ENCODE assay signal across 8 cellular contexts in the genomic region with DNA sequence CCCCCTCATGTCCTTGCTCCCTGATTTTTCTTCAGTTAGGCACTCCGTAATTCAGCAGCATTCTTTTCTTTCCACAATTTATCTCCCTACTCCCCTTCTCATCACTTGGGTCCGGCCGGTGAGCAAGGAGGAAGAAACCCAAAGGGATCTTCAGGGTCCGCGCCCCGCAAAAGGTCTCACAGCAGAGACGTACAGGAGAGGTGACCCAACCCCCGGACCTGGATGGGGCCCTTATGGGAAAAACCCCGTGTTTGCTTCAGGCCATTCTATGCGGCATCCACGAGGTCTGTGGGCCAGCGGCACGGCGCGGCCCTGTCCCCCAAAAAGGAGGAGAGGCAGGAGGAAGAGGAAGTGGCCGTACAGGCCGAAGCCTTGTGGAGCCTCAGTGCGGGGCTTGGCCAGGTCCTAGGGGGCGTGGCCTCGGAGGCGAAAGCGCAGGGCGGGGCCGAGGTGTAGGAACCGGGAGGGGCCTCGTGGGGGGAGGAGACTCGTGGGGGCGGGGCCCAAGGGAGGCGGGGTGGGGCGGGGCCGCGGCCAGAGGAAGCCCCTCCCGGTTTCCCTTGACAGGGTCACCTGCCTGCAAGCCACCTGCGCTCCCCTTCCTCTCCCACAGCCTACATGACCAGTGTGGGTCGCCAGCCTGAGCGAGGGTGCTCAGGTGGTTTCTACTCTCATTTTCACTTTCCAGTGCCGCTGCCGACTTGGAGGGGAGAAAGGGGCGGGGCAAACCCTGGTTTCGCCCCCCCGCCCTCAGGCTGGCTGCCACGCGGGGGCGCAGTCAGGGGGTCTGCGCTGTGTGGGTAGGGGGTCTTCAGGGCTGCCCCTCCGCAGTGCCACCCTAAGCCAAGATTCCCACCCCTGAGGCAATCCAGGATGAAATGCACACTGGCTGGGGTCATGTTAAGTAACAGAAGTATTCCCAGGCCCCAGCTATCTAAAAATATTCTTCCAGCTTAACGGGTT.
DNase-seq lines count a peak whose midpoint lies in the region; ATAC-seq and TF ChIP-seq lines count a peak whose summit lies in the region.

No MANE protein-coding gene starts in this region.

- no peaks in the 10 kb centered on the region for H4K20me1 ChIP-seq in GM23338 (replicated peaks; ENCODE audit: insufficient read depth)

- H3K27me3 ChIP-seq in GM23338 (ENCODE audit: insufficient read depth) (no peaks in the 10 kb centered on the region), left ventricle myocardium inferior (ENCODE audit: low read depth) (no peaks in the 10 kb centered on the region)

- H3K4me2 ChIP-seq in GM23338 = peak overlapping the region; percentile 94

- H3K9me3 ChIP-seq in left ventricle myocardium inferior (replicated peaks) = no peaks in the 10 kb centered on the region

- H3K27me3 Mint-ChIP-seq in GM23338 (ENCODE audit: insufficient read depth, low read depth, poor library complexity) (peaks cover 7% of the 10 kb centered on the region), progenitor cell of endocrine pancreas (no peaks in the 10 kb centered on the region)

- no peaks in the 10 kb centered on the region for H3K79me2 ChIP-seq in GM23338 (replicated peaks; ENCODE audit: insufficient read depth)

- TF ChIP-seq CTCF in GM23338 (conservative IDR thresholded peaks at IDR 0.05; ENCODE audit: low read depth in 2 of 2) (peak; percentile 68 to 75), left ventricle myocardium inferior (IDR thresholded peaks at IDR 0.05; ENCODE audit: borderline replicate concordance) (peak; percentile 62), progenitor cell of endocrine pancreas (IDR thresholded peaks at IDR 0.05; ENCODE audit: unreplicated experiment) (peak; percentile 49)

- no peaks in the 10 kb centered on the region for H3K9me2 ChIP-seq in GM23338 (ENCODE audit: insufficient read depth)

- 0 out of 2 replicates have a peak, but pooled peaks cover 3% of the 10 kb centered on the region for H3F3A ChIP-seq in GM23338 (replicated peaks; ENCODE audit: low read depth)

- H3K4me1 Mint-ChIP-seq in GM23338 = peaks cover 2% of the 10 kb centered on the region; the same call in 2 of the 3 replicates
- H3K4me1 Mint-ChIP-seq in progenitor cell of endocrine pancreas (ENCODE audit: low read depth) = peaks cover 3% of the 10 kb centered on the region

- H3K4me3 ChIP-seq in GM23338 = peak overlapping the region; percentile 92
- H3K4me3 ChIP-seq in left ventricle myocardium inferior = peak overlapping the region; percentile 76

- ATAC-seq in GM23338 = peak; percentile 97

- H3K27ac Mint-ChIP-seq in GM23338 (peak overlapping the region; percentile 79), progenitor cell of endocrine pancreas (peak overlapping the region; percentile 77)

- peak overlapping the region; percentile 100 for H2AFZ ChIP-seq in GM23338

- peak overlapping the region; percentile 72; the same call in 1 of the 2 replicates for H3K27ac ChIP-seq in GM23338 (ENCODE audit: low read depth)
- peak overlapping the region; percentile 88 for H3K27ac ChIP-seq in left ventricle myocardium inferior (replicated peaks)

- intact Hi-C loops in left ventricle myocardium inferior (cut with micrococcal nuclease) = no loop called here

- H3K36me3 Mint-ChIP-seq in GM23338 (ENCODE audit: low read depth) (no peaks in the 10 kb centered on the region), progenitor cell of endocrine pancreas (ENCODE audit: insufficient read depth) (no peaks in the 10 kb centered on the region)

- H3K4me3 Mint-ChIP-seq in GM23338 (peak overlapping the region; percentile 82), progenitor cell of endocrine pancreas (ENCODE audit: low read depth) (peak overlapping the region; percentile 81)

- DNase-seq in GDM1 (lab: John Stamatoyannopoulos, UW) = peak; percentile 83
- peak; percentile 98 for DNase-seq in GM23338 (ENCODE audit: low spot score)
- peak; percentile 76 for DNase-seq in LHCN-M2 (ENCODE audit: low read depth)
- peak; percentile 87 for DNase-seq in SW480 (ENCODE audit: low spot score)
- DNase-seq in amniotic epithelial cell (ENCODE audit: low read depth) = peak; percentile 82
- peak; percentile 95 for DNase-seq in left ventricle myocardium inferior
- peak; percentile 87 for DNase-seq in progenitor cell of endocrine pancreas (ENCODE audit: low spot score, unreplicated experiment)
- DNase-seq in ureter (ENCODE audit: low spot score) = peak; percentile 96

- no peaks in the 10 kb centered on the region for H3K36me3 ChIP-seq in GM23338 (ENCODE audit: insufficient read depth)
- H3K36me3 ChIP-seq in left ventricle myocardium inferior = no peaks in the 10 kb centered on the region

- H3K9me3 Mint-ChIP-seq in GM23338 (no peaks in the 10 kb centered on the region), progenitor cell of endocrine pancreas (ENCODE audit: low read depth) (peaks cover 3% of the 10 kb centered on the region)

- no peaks in the 10 kb centered on the region for H3K4me1 ChIP-seq in GM23338 (ENCODE audit: insufficient read depth)
- H3K4me1 ChIP-seq in left ventricle myocardium inferior = peaks cover 17% of the 10 kb centered on the region

TF ChIP-seq in GM23338, 12 proteins besides CTCF, POLR2A, EP300 and RAD21:
- TF ChIP-seq POLR2AphosphoS5 (IDR thresholded peaks at IDR 0.05; ENCODE audit: low read depth) (peak; percentile 98), ZNF114 (CRISPR knock-in tag; IDR thresholded peaks at IDR 0.05) (no peak)

Comparison
In these comparisons a context has a peak if more than half of its experiments do, and no peak if none do; other contexts are left out.
1. Peak in every context shown above with its lines: DNase-seq, ATAC-seq, H3K4me3 ChIP-seq and H3K27ac ChIP-seq.